In the genomic region with DNA sequence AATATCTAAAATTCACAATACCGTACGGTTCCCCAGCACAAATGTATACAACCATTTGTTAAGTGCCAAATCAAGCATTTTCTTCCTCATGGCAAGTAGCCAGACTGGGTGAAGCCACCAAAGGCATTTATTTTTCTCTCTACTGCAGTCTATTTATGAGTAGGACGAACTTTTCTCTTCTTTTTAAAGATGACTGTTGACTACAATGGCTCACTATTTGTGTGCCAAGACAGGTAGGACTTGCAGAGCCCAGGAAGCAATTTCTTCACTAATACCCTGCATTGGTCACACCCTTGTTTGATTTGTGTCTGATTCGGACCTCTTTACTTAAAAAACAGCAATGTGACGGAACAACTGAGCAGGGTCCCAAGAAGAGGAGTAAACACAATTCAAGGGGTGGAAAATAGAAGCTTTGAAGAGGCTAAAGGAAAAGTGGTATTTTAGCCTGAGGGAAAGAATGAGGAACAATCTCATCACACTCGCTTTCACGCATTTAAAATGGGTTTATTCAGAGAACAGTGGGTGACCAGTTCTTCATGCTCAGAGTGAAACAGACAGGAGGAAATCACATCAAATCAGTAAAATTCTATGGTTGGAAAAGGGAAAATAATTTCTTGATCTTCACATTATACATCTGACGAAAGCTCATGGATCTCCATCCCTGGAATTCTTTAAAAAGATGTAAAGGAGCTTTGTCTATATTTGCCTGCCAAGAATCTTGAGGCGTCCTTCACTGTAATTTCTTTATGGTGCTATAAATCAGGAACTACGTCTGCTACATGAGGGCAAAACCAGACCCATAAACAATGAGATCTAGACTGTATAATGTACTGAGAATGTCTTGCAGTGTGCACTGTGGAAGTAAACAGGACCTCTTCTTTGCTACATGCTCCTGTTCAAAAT, we compare ENCODE assay signal across 18 cellular contexts.
"Had no signal": no experiment of that assay in that cellular context is flagged by ENCODE, and none has a peak within 500 bp of the region (broad histone marks: within the 10 kb centered on the region; RNA-seq: fewer than 3 reads in every experiment).

No MANE protein-coding gene starts in this region.

- H3K27me3 ChIP-seq: brain microvascular endothelial cell, hepatocyte, sigmoid colon had no signal

- DNase-seq: activated CD4-positive, alpha-beta T cell treated with anti-CD3 and anti-CD28 coated beads for 48 hours; activated CD8-positive, alpha-beta memory T cell treated with anti-CD3 and anti-CD28 coated beads, Interleukin-2, amount 50 U/mL, for 48 hours; activated naive CD8-positive, alpha-beta T cell treated with anti-CD3 and anti-CD28 coated beads, Interleukin-2, amount 10 ng/mL, durations not matched to agents 7 days and 5 days; brain microvascular endothelial cell; cerebellar nuclear complex; dermis blood vessel endothelial cell; effector memory CD8-positive, alpha-beta T cell; erythroblast; islet precursor cell; left ventricle myocardium superior; mesenchymal stem cell; sigmoid colon; stimulated activated CD4-positive, alpha-beta T cell treated with anti-CD3 and anti-CD28 coated beads, Interleukin-1b, Interleukin-23, amount 100 ng/mL, for 48 hours; T-helper 2 cell had no signal

- H3K9me3 ChIP-seq: sigmoid colon, thoracic aorta had no signal

- H3K4me3 ChIP-seq: hepatocyte, sigmoid colon, thoracic aorta had no signal

- H3K9me3 Mint-ChIP-seq: activated naive CD8-positive, alpha-beta T cell treated with anti-CD3 and anti-CD28 coated beads, Interleukin-2, amount 10 ng/mL, durations not matched to agents 7 days and 5 days; activated T-helper 1 cell treated with anti-CD3 and anti-CD28 coated beads, Interleukin-12 subunit alpha, Interleukin-12 subunit beta, Interleukin-2, Interleukin-4 antibody, amounts not matched to agents 30 ng/mL and 10 ng/mL and 1 ng/mL, durations not matched to agents 14 hours and 24 hours and 36 hours; effector memory CD8-positive, alpha-beta T cell had no signal

- H3K4me1 ChIP-seq: sigmoid colon had no signal

- H3K4me1 Mint-ChIP-seq: activated naive CD8-positive, alpha-beta T cell treated with anti-CD3 and anti-CD28 coated beads, Interleukin-2, amount 10 ng/mL, durations not matched to agents 7 days and 5 days had no signal

- H3K36me3 Mint-ChIP-seq: activated naive CD8-positive, alpha-beta T cell treated with anti-CD3 and anti-CD28 coated beads, Interleukin-2, amount 10 ng/mL, durations not matched to agents 7 days and 5 days had no signal

- H3K36me3 ChIP-seq: brain microvascular endothelial cell, sigmoid colon, thoracic aorta had no signal

- ATAC-seq: effector memory CD8-positive, alpha-beta T cell; left ventricle myocardium superior had no signal

- H3K27ac ChIP-seq: brain microvascular endothelial cell, hepatocyte, sigmoid colon, thoracic aorta had no signal

- H3K4me3 Mint-ChIP-seq: activated naive CD8-positive, alpha-beta T cell treated with anti-CD3 and anti-CD28 coated beads, Interleukin-2, amount 10 ng/mL, durations not matched to agents 7 days and 5 days; activated T-helper 1 cell treated with anti-CD3 and anti-CD28 coated beads, Interleukin-12 subunit alpha, Interleukin-12 subunit beta, Interleukin-2, Interleukin-4 antibody, amounts not matched to agents 30 ng/mL and 10 ng/mL and 1 ng/mL, durations not matched to agents 14 hours and 24 hours and 36 hours; effector memory CD8-positive, alpha-beta T cell; neural crest cell had no signal

- H3K27ac Mint-ChIP-seq: activated naive CD8-positive, alpha-beta T cell treated with anti-CD3 and anti-CD28 coated beads, Interleukin-2, amount 10 ng/mL, durations not matched to agents 7 days and 5 days; activated T-helper 1 cell treated with anti-CD3 and anti-CD28 coated beads, Interleukin-12 subunit alpha, Interleukin-12 subunit beta, Interleukin-2, Interleukin-4 antibody, amounts not matched to agents 30 ng/mL and 10 ng/mL and 1 ng/mL, durations not matched to agents 14 hours and 24 hours and 36 hours; effector memory CD8-positive, alpha-beta T cell had no signal
